Comparison of ENCODE assay signal across 1 cellular context in genomic region chr11:62565100-62565802, GRCh38.
TF ChIP-seq lines count a peak whose summit lies in the region.

No MANE protein-coding gene starts in this region.

TF ChIP-seq in K562, 482 proteins besides CTCF, POLR2A, EP300 and RAD21:
- no peak for TF ChIP-seq ARID3A (IDR thresholded peaks at IDR 0.05; ENCODE audit: borderline replicate concordance, low read depth, low read length)
- TF ChIP-seq HMGXB4 (CRISPR knock-in tag; IDR thresholded peaks at IDR 0.05), result no peak
- no peak for TF ChIP-seq NKRF (IDR thresholded peaks at IDR 0.05; ENCODE audit: borderline replicate concordance)
- no peak for TF ChIP-seq SIN3B (IDR thresholded peaks at IDR 0.05; ENCODE audit: low read depth)
- no peak for TF ChIP-seq C11orf30 (IDR thresholded peaks at IDR 0.05; ENCODE audit: low read depth)
- TF ChIP-seq TAF15 (IDR thresholded peaks at IDR 0.05; ENCODE audit: low read depth, low read length), result no peak
- no peak for TF ChIP-seq ZNF583 (CRISPR knock-in tag; IDR thresholded peaks at IDR 0.05)
- no peak for TF ChIP-seq ATF4 (CRISPR knock-in tag; IDR thresholded peaks at IDR 0.05)
- no peak for TF ChIP-seq ATF2 (CRISPR knock-in tag; IDR thresholded peaks at IDR 0.05)
- no peak for TF ChIP-seq SMARCA4 (IDR thresholded peaks at IDR 0.05)
- TF ChIP-seq FOS (IDR thresholded peaks at IDR 0.05; ENCODE audit: extremely low read depth, insufficient read length), result no peak
- TF ChIP-seq RBM15 (IDR thresholded peaks at IDR 0.05; ENCODE audit: insufficient read depth, low read length), result no peak
- TF ChIP-seq VEZF1 (CRISPR knock-in tag; IDR thresholded peaks at IDR 0.05), result no peak
- no peak for TF ChIP-seq ZMIZ1 (IDR thresholded peaks at IDR 0.05; ENCODE audit: low read depth in 2 of 2, low read length in 2 of 2)
- TF ChIP-seq TOE1 (IDR thresholded peaks at IDR 0.05; ENCODE audit: borderline replicate concordance), result no peak
- TF ChIP-seq TOE1 (CRISPR knock-in tag; IDR thresholded peaks at IDR 0.05; ENCODE audit: borderline replicate concordance, low read depth), result no peak
